In genomic region chr6:20292905-20293304, GRCh38 we compare ENCODE assay signal across 26 cellular contexts.
"Had no signal": no experiment of that assay in that cellular context is flagged by ENCODE, and none has a peak within 500 bp of the region (broad histone marks: within the 10 kb centered on the region; RNA-seq: fewer than 3 reads in every experiment).

No MANE protein-coding gene starts in this region.

- H3K27ac ChIP-seq: adrenal gland, ascending aorta, brain microvascular endothelial cell, foreskin keratinocyte, lower lobe of right lung, neural progenitor cell, right lobe of liver, skin epidermis, testis, upper lobe of left lung had no signal

- H3K4me3 Mint-ChIP-seq: activated CD4-positive, alpha-beta memory T cell treated with anti-CD3 and anti-CD28 coated beads, Interleukin-2, amount 10 ng/mL, durations not matched to agents 7 days and 5 days; activated naive CD8-positive, alpha-beta T cell; activated T-helper 1 cell treated with anti-CD3 and anti-CD28 coated beads, Interleukin-12 subunit alpha, Interleukin-12 subunit beta, Interleukin-2, Interleukin-4 antibody, amounts not matched to agents 30 ng/mL and 10 ng/mL and 1 ng/mL, durations not matched to agents 14 hours and 24 hours and 36 hours; immature natural killer cell; neural progenitor cell; stimulated activated memory B cell treated with anti-CD40 and anti-IgM and Interleukin-4, amounts not matched to agents 10 μg/mL and 1 μg/mL and 100 μg/mL, for 72 hours; WTC11 had no signal

- H3K4me1 ChIP-seq: adrenal gland, ascending aorta, foreskin keratinocyte, lower lobe of right lung, neural progenitor cell, right lobe of liver, testis, upper lobe of left lung had no signal

- H3K4me2 ChIP-seq: neural progenitor cell had no signal

- H3K9me3 ChIP-seq: adrenal gland, ascending aorta, lower lobe of right lung, mucosa of descending colon, right lobe of liver, testis, upper lobe of left lung had no signal

- H3K36me3 ChIP-seq: adrenal gland, ascending aorta, brain microvascular endothelial cell, lower lobe of right lung, neural progenitor cell, right lobe of liver, upper lobe of left lung had no signal

- H3K9me3 Mint-ChIP-seq: activated CD4-positive, alpha-beta memory T cell treated with anti-CD3 and anti-CD28 coated beads, Interleukin-2, amount 10 ng/mL, durations not matched to agents 7 days and 5 days; activated T-helper 1 cell treated with anti-CD3 and anti-CD28 coated beads, Interleukin-12 subunit alpha, Interleukin-12 subunit beta, Interleukin-2, Interleukin-4 antibody, amounts not matched to agents 30 ng/mL and 10 ng/mL and 1 ng/mL, durations not matched to agents 14 hours and 24 hours and 36 hours; immature natural killer cell; neural progenitor cell; stimulated activated memory B cell treated with anti-CD40 and anti-IgM and Interleukin-4, amounts not matched to agents 10 μg/mL and 1 μg/mL and 100 μg/mL, for 72 hours had no signal

- H3K27me3 Mint-ChIP-seq: activated naive CD8-positive, alpha-beta T cell; stimulated activated memory B cell treated with anti-CD40 and anti-IgM and Interleukin-4, amounts not matched to agents 10 μg/mL and 1 μg/mL and 100 μg/mL, for 72 hours had no signal

- H3K36me3 Mint-ChIP-seq: activated naive CD8-positive, alpha-beta T cell; immature natural killer cell; neural progenitor cell; stimulated activated memory B cell treated with anti-CD40 and anti-IgM and Interleukin-4, amounts not matched to agents 10 μg/mL and 1 μg/mL and 100 μg/mL, for 72 hours; WTC11 had no signal

- H3K4me1 Mint-ChIP-seq: neural progenitor cell, WTC11 had no signal

- H3K27ac Mint-ChIP-seq: activated CD4-positive, alpha-beta memory T cell treated with anti-CD3 and anti-CD28 coated beads, Interleukin-2, amount 10 ng/mL, durations not matched to agents 7 days and 5 days; activated T-helper 1 cell treated with anti-CD3 and anti-CD28 coated beads, Interleukin-12 subunit alpha, Interleukin-12 subunit beta, Interleukin-2, Interleukin-4 antibody, amounts not matched to agents 30 ng/mL and 10 ng/mL and 1 ng/mL, durations not matched to agents 14 hours and 24 hours and 36 hours; neural progenitor cell; stimulated activated memory B cell treated with anti-CD40 and anti-IgM and Interleukin-4, amounts not matched to agents 10 μg/mL and 1 μg/mL and 100 μg/mL, for 72 hours; WTC11 had no signal

- DNase-seq: activated CD4-positive, alpha-beta memory T cell treated with anti-CD3 and anti-CD28 coated beads, Interleukin-2, amount 10 ng/mL, durations not matched to agents 7 days and 5 days; activated CD4-positive, alpha-beta T cell treated with anti-CD3 and anti-CD28 coated beads for 48 hours; activated gamma-delta T cell treated with Interleukin-2 at 50 U/mL for 16 hours; adrenal gland; brain microvascular endothelial cell; caudate nucleus; dermis blood vessel endothelial cell; effector CD8-positive, alpha-beta T cell; foreskin keratinocyte; immature natural killer cell; lower lobe of right lung; mesendoderm; mucosa of descending colon; posterior cingulate gyrus; right lobe of liver; T-helper 9 cell; testis; upper lobe of left lung had no signal

- H3K4me3 ChIP-seq: adrenal gland, ascending aorta, lower lobe of right lung, mucosa of descending colon, neural progenitor cell, right lobe of liver, skin epidermis, testis, upper lobe of left lung had no signal

- ATAC-seq: foreskin keratinocyte; left lobe of liver; lower lobe of right lung; mucosa of descending colon; stimulated activated memory B cell treated with anti-CD40 and anti-IgM and Interleukin-4, amounts not matched to agents 10 μg/mL and 1 μg/mL and 100 μg/mL, for 72 hours; WTC11 had no signal

- H3K9ac ChIP-seq: neural progenitor cell had no signal

- H3K27me3 ChIP-seq: adrenal gland, ascending aorta, brain microvascular endothelial cell, neural progenitor cell, right lobe of liver, testis, upper lobe of left lung had no signal
